Comparison of ENCODE assay signal across 9 cellular contexts in the genomic region with DNA sequence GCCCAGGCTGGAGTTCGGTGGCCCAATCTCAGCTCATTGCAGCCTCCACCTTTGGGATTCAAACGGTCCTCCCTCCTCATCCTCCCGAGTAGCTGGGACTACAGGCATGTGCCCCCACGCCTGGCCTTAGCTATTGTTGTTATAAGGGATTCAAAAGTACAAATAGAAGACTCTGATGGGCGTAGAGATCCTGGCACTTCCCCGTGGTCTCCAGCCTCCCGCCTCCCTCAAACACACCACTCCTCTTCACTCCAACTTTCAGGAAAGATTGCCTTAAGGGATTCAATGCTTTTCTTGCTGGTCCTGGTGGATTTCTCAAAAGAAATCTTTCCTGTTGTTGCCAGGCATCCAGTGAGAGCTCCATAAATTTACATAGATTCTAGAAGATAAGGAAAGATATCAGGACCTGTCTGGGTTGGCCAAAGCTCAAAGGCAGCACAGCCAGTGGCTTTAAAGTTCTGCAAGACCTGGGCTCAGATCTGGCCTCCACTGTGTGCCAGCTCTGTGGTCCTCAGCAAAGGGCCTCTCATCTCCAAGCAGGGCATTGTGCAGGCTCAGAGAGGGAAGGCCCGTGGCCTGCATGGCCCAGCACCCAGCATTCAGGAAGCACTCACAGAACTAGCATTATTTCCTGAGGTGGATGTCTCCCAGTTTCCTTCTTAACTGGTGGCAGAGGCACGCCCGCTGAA. TPM values are rescaled to one million over a fixed set of nuclear protein-coding genes. Genes with fewer than 3 reads are reported as not detected.
DNase-seq lines count a peak whose midpoint lies in the region; ATAC-seq and TF ChIP-seq lines count a peak whose summit lies in the region.
"Had no signal": no experiment of that assay in that cellular context is flagged by ENCODE, and none has a peak within 500 bp of the region (broad histone marks: within the 10 kb centered on the region; RNA-seq: fewer than 3 reads in every experiment).

No MANE protein-coding gene starts in this region.

- H3K27me3 ChIP-seq in left ventricle myocardium inferior (ENCODE audit: low read depth), result peaks cover 69% of the 10 kb centered on the region
- H3K27me3 ChIP-seq in upper lobe of left lung, result peaks cover 0 to 15% (median 6%) of the 10 kb centered on the region in 4 donors

- no peak for DNase-seq in left ventricle myocardium inferior
- no peak for DNase-seq in cardiac septum (ENCODE audit: low spot score)
- no peak for DNase-seq in central memory CD8-positive, alpha-beta T cell (ENCODE audit: low spot score in 2 of 2)
- no peak for DNase-seq in mesothelial cell of epicardium (ENCODE audit: low spot score in 2 of 2, unreplicated experiment in 2 of 2)
- DNase-seq in upper lobe of left lung, result no peak
- no peak for DNase-seq in D341Med (ENCODE audit: low spot score)
- no peak for DNase-seq in stimulated activated CD8-positive, alpha-beta memory T cell treated with anti-CD3 and anti-CD28 coated beads, Interleukin-4, amount 100 ng/mL, for 48 hours
- no peak for DNase-seq in anterior cingulate cortex (lab: John Stamatoyannopoulos, UW)
- DNase-seq: MM.1S had no signal

- TF ChIP-seq POLR2A in upper lobe of left lung (IDR thresholded peaks at IDR 0.05), result no peak

- H3K4me1 Mint-ChIP-seq in central memory CD8-positive, alpha-beta T cell, result peaks cover 5% of the 10 kb centered on the region
- peaks cover 14% of the 10 kb centered on the region for H3K4me1 Mint-ChIP-seq in mesothelial cell of epicardium

- no peak for TF ChIP-seq CTCF in left ventricle myocardium inferior (IDR thresholded peaks at IDR 0.05; ENCODE audit: borderline replicate concordance)
- no peak for TF ChIP-seq CTCF in mesothelial cell of epicardium (IDR thresholded peaks at IDR 0.05; ENCODE audit: unreplicated experiment)
- TF ChIP-seq CTCF in upper lobe of left lung (IDR thresholded peaks at IDR 0.05), result no peak

- peak overlapping the region; percentile 78 for H3K4me3 ChIP-seq in left ventricle myocardium inferior
- peak overlapping the region; percentile 44 to 81 (median 61) for H3K4me3 ChIP-seq in upper lobe of left lung

- peak overlapping the region; percentile 58 for H3K4me3 Mint-ChIP-seq in central memory CD8-positive, alpha-beta T cell
- peak overlapping the region; percentile 60 for H3K4me3 Mint-ChIP-seq in mesothelial cell of epicardium

- no peaks in the 10 kb centered on the region for H3K9me3 ChIP-seq in left ventricle myocardium inferior (replicated peaks)
- no peaks in the 10 kb centered on the region for H3K9me3 ChIP-seq in upper lobe of left lung

- intact Hi-C loops in left ventricle myocardium inferior (cut with micrococcal nuclease) (no loop called here), cardiac septum (cut with DNase I) (no loop called here)

- no peaks in the 10 kb centered on the region for H3K9me3 Mint-ChIP-seq in central memory CD8-positive, alpha-beta T cell
- H3K9me3 Mint-ChIP-seq in mesothelial cell of epicardium, result no peaks in the 10 kb centered on the region

- H3K27ac Mint-ChIP-seq in central memory CD8-positive, alpha-beta T cell (ENCODE audit: low read depth), result no peak overlapping the region
- H3K27ac Mint-ChIP-seq in mesothelial cell of epicardium, result no peak overlapping the region

- H3K4me1 ChIP-seq in left ventricle myocardium inferior, result peaks cover 75% of the 10 kb centered on the region
- H3K4me1 ChIP-seq in upper lobe of left lung, result peaks cover 11 to 32% (median 14%) of the 10 kb centered on the region in 4 donors

- H3K27ac ChIP-seq in left ventricle myocardium inferior (replicated peaks) (peak overlapping the region; percentile 87), upper lobe of left lung (peak overlapping the region; percentile 41 to 64 (median 54))

- ATAC-seq in central memory CD8-positive, alpha-beta T cell (replicated peaks; ENCODE audit: extremely low read depth, poor library complexity, severe bottlenecking), result no peak
- ATAC-seq in upper lobe of left lung (ENCODE audit: low FRiP score in 2 of 2), result no peak

- H3K36me3 Mint-ChIP-seq in central memory CD8-positive, alpha-beta T cell (ENCODE audit: insufficient read depth), result no peaks in the 10 kb centered on the region
- H3K36me3 Mint-ChIP-seq in mesothelial cell of epicardium, result no peaks in the 10 kb centered on the region

- 32 to 60% methylated on average over 7 to 10 of the region's 10 CpGs for WGBS in upper lobe of left lung, 2 donors

- H3K27me3 Mint-ChIP-seq in central memory CD8-positive, alpha-beta T cell, result peaks cover 49% of the 10 kb centered on the region
- peaks cover 29% of the 10 kb centered on the region for H3K27me3 Mint-ChIP-seq in mesothelial cell of epicardium (ENCODE audit: low read depth)

- no peak for TF ChIP-seq EP300 in upper lobe of left lung (IDR thresholded peaks at IDR 0.05)

- no peaks in the 10 kb centered on the region for H3K36me3 ChIP-seq in left ventricle myocardium inferior
- no peaks in the 10 kb centered on the region for H3K36me3 ChIP-seq in upper lobe of left lung

RNA-seq across cellular contexts. Expression of a gene that starts 1.1 kb away (rescaled TPM):
- total RNA-seq in left ventricle myocardium inferior (16.5 TPM), cardiac septum (11.0 TPM), mesothelial cell of epicardium (20.0 to 23.1 TPM (median 20.6 TPM) in 3 replicates), upper lobe of left lung (10 to 100 TPM in 3 of 6 donors, 1 to 10 TPM in 3; 3.8 to 21.4 (median 10.5) TPM)

RNA-seq across cellular contexts. Expression of a gene that starts 28.0 kb away (rescaled TPM):
- 24.7 TPM for total RNA-seq in left ventricle myocardium inferior
- 22.9 TPM for total RNA-seq in cardiac septum
- 65.6 to 69.6 TPM (median 69.4 TPM) in 3 replicates for total RNA-seq in mesothelial cell of epicardium
- 100 to 1,000 TPM in 1 of 6 donors, 10 to 100 TPM in 5; 35.3 to 113 (median 44.3) TPM for total RNA-seq in upper lobe of left lung
